1 cellular context compared by ENCODE assay signal in the genomic region with DNA sequence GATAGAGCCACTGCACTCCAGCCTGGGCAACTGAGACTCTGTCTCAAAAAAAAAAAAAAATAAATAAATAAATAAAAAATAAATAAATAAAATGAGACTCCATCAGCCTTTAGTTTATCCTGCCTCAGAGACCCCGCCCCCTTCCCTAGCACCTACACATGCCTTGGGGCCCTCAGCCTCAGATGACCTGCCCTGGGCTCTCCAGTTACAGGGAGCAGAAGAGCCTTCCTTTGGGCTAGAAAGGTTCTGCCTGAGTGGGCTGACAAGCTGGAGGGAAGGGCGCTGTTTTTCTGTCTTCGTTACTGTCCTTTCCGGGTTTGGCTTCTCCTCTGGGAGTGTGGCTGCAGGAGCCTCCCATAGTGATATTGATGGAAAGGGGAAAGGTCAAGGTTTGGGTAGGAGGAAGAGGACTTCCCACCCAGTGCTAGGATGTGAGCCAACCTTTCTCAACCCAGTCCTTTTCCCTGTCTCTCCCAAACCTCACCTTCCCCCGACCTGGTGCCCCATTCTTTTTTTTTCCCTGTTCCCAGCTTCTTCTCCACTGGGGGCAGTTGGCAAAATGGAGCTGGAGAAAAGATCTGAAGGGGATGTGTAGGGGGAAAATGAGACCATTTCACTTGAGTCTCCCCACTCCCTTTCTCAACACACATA.
TF ChIP-seq lines count a peak whose summit lies in the region.

No MANE protein-coding gene starts in this region.

TF ChIP-seq in HEK293, 187 proteins besides CTCF, POLR2A, EP300 and RAD21 (continued from another document):
- TF ChIP-seq, protein P1, sequence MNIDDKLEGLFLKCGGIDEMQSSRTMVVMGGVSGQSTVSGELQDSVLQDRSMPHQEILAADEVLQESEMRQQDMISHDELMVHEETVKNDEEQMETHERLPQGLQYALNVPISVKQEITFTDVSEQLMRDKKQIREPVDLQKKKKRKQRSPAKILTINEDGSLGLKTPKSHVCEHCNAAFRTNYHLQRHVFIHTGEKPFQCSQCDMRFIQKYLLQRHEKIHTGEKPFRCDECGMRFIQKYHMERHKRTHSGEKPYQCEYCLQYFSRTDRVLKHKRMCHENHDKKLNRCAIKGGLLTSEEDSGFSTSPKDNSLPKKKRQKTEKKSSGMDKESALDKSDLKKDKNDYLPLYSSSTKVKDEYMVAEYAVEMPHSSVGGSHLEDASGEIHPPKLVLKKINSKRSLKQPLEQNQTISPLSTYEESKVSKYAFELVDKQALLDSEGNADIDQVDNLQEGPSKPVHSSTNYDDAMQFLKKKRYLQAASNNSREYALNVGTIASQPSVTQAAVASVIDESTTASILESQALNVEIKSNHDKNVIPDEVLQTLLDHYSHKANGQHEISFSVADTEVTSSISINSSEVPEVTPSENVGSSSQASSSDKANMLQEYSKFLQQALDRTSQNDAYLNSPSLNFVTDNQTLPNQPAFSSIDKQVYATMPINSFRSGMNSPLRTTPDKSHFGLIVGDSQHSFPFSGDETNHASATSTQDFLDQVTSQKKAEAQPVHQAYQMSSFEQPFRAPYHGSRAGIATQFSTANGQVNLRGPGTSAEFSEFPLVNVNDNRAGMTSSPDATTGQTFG (tag by site-specific recombination; IDR thresholded peaks at IDR 0.05; ENCODE audit: borderline replicate concordance) = no peak
- TF ChIP-seq ZNF311 (tag by site-specific recombination; IDR thresholded peaks at IDR 0.05; ENCODE audit: borderline replicate concordance) (no peak), MZF1 (tag by site-specific recombination; IDR thresholded peaks at IDR 0.05; ENCODE audit: borderline replicate concordance) (no peak)
